9 cellular contexts compared by ENCODE assay signal in the genomic region with DNA sequence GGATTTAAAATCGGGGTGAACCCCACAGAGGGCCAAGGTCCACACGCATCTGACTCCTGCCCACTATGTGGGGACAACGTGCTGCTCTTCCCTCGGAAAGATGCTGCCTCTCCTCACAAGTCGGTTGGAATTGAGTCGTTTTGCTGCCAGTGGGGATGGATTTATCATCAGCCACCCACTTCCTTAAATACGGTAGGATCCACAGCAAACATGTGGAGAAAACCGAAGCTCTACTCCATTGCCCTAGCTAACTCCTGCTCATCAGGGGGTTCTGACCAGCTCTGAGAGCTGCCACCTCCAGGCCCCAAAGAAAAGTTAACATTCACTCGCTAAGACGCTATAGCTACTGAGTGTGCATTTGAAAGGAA.
DNase-seq lines count a peak whose midpoint lies in the region; ATAC-seq and TF ChIP-seq lines count a peak whose summit lies in the region.
"Had no signal": no experiment of that assay in that cellular context is flagged by ENCODE, and none has a peak within 500 bp of the region (broad histone marks: within the 10 kb centered on the region; RNA-seq: fewer than 3 reads in every experiment).

No MANE protein-coding gene starts in this region.

- DNase-seq in DMS 273 (lab: John Stamatoyannopoulos, UW; ENCODE audit: unreplicated experiment) (peak; percentile 45), DMS 273 treated with DMSO at 0.1 percent for 48 hours (lab: John Stamatoyannopoulos, UW) (no peak), HT1080 (ENCODE audit: low read depth) (peak; percentile 46), foreskin keratinocyte (no peak), osteoblast (ENCODE audit: insufficient read length, low spot score, missing footprints) (peak; percentile 92), COR-L47 (lab: John Stamatoyannopoulos, UW) (no peak)
- DNase-seq in activated CD4-positive, alpha-beta T cell treated with anti-CD3 and anti-CD28 coated beads for 4 hours = peak; percentile 17 to 18

- peak overlapping the region; percentile 95 for H3K4me2 ChIP-seq in osteoblast (ENCODE audit: insufficient read depth, low read length)

- H2AFZ ChIP-seq in osteoblast (ENCODE audit: low read length) = peak overlapping the region; percentile 92

- H4K20me1 ChIP-seq in osteoblast (ENCODE audit: insufficient read depth, low read length) = no peaks in the 10 kb centered on the region

- H3K27me3 ChIP-seq in foreskin keratinocyte = peaks cover 65% of the 10 kb centered on the region
- H3K27me3 ChIP-seq in osteoblast (ENCODE audit: insufficient read depth, low read length) = no peaks in the 10 kb centered on the region

- H3K4me1 ChIP-seq in foreskin keratinocyte (no peaks in the 10 kb centered on the region), osteoblast (ENCODE audit: insufficient read depth, low read length) (peaks cover 12% of the 10 kb centered on the region)

- H3K27ac ChIP-seq in foreskin keratinocyte (no peak overlapping the region), osteoblast (ENCODE audit: low read depth, low read length) (peak overlapping the region; percentile 78)
- H3K27ac ChIP-seq: 22Rv1 had no signal

- peak; percentile 20 for TF ChIP-seq CTCF in foreskin keratinocyte (conservative IDR thresholded peaks at IDR 0.05)
- peak; percentile 35 for TF ChIP-seq CTCF in osteoblast (IDR thresholded peaks at IDR 0.05; ENCODE audit: extremely low read depth, low read depth, low read length)

- H3K4me3 ChIP-seq in osteoblast (ENCODE audit: insufficient read depth, low read length) = peak overlapping the region; percentile 84

- no peaks in the 10 kb centered on the region for H3K9me3 ChIP-seq in osteoblast (ENCODE audit: low read depth, low read length)

- H3K79me2 ChIP-seq in osteoblast (ENCODE audit: insufficient read depth, low read length) = peaks cover 39% of the 10 kb centered on the region

- peaks cover 6% of the 10 kb centered on the region for H3K36me3 ChIP-seq in osteoblast (ENCODE audit: insufficient read depth, low read length)

- no peak for ATAC-seq in foreskin keratinocyte
- no peak for ATAC-seq in GM18517 (IDR thresholded peaks at IDR 0.05; ENCODE audit: unreplicated experiment)

Comparison
In these comparisons a context has a peak if more than half of its experiments do, and no peak if none do; other contexts are left out.
1. DNase-seq: peak in DMS 273 (single experiment), HT1080 (single experiment), activated CD4-positive, alpha-beta T cell treated with anti-CD3 and anti-CD28 coated beads for 4 hours (2 of 2) and osteoblast (single experiment); none in DMS 273 treated with DMSO at 0.1 percent for 48 hours (single experiment), foreskin keratinocyte (0 of 2) and COR-L47 (single experiment).